Comparison of ENCODE assay signal across 1 cellular context in the genomic region with DNA sequence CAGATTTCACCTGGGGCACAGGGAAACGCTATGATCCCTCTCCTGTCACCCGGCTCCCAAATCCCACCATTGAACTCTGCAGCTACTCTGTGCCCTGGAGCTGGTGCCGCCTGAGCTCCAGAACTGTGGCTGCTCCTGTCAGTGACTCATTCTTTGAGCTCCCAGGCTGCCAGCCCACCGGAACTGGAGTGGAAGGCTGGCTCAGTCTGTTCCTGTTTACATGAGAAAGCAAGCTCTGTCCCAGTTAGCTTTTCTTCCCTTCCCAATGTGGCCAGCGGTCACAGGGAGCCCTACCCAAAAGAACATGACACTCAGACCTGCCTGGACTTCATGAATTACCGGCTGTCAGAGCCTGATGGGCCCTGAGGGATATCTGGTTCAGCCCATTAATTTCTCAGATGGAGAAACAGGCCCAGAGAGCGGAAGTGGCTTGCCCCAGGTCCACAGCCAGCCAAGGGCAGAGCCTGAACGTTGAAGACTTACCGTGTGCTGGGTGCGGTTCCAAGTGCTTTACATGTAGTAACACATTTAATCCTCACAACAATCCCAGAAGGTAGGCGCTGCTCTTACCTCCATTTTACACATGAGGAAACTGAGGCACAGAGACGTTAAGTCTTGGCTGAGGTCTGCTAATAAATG.
TF ChIP-seq lines count a peak whose summit lies in the region.

No MANE protein-coding gene starts in this region.

TF ChIP-seq in K562, 482 proteins besides CTCF, POLR2A, EP300 and RAD21:
- TF ChIP-seq, protein P1, sequence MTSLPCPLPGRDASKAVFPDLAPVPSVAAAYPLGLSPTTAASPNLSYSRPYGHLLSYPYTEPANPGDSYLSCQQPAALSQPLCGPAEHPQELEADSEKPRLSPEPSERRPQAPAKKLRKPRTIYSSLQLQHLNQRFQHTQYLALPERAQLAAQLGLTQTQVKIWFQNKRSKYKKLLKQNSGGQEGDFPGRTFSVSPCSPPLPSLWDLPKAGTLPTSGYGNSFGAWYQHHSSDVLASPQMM (CRISPR knock-in tag; IDR thresholded peaks at IDR 0.05) = no peak
- TF ChIP-seq NCOA6 (IDR thresholded peaks at IDR 0.05) (no peak), JUND (IDR thresholded peaks at IDR 0.05; ENCODE audit: borderline replicate concordance, low read depth, low read length) (0 out of 2 replicates have a peak, but pooled peaks have one; percentile 17), JUND (tag; IDR thresholded peaks at IDR 0.05; ENCODE audit: borderline replicate concordance, low read depth, low read length) (0 out of 3 replicates have a peak, but pooled peaks have one; percentile 23), ZNF551 (CRISPR knock-in tag; IDR thresholded peaks at IDR 0.05) (no peak), GABPA (tag; conservative IDR thresholded peaks at IDR 0.05; ENCODE audit: low read depth) (peak; percentile 37; the same call in 1 of the 2 replicates), KDM4B (IDR thresholded peaks at IDR 0.05; ENCODE audit: borderline replicate concordance in 2 of 2, low read depth in 1 of 2) (no peak), ZNF253 (CRISPR knock-in tag; conservative IDR thresholded peaks at IDR 0.05) (no peak), POLR3G (IDR thresholded peaks at IDR 0.05; ENCODE audit: extremely low read depth, insufficient read length, insufficient replicate concordance) (no peak), ZEB2 (IDR thresholded peaks at IDR 0.05) (no peak), BRD9 (IDR thresholded peaks at IDR 0.05; ENCODE audit: low read depth, partially characterized antibody) (no peak), CXXC5 (CRISPR knock-in tag; IDR thresholded peaks at IDR 0.05) (no peak), FOSL1 (tag; conservative IDR thresholded peaks at IDR 0.05) (peak; percentile 51; the same call in 1 of the 2 replicates), SIN3B (IDR thresholded peaks at IDR 0.05; ENCODE audit: low read depth) (no peak)
- TF ChIP-seq, protein P2, sequence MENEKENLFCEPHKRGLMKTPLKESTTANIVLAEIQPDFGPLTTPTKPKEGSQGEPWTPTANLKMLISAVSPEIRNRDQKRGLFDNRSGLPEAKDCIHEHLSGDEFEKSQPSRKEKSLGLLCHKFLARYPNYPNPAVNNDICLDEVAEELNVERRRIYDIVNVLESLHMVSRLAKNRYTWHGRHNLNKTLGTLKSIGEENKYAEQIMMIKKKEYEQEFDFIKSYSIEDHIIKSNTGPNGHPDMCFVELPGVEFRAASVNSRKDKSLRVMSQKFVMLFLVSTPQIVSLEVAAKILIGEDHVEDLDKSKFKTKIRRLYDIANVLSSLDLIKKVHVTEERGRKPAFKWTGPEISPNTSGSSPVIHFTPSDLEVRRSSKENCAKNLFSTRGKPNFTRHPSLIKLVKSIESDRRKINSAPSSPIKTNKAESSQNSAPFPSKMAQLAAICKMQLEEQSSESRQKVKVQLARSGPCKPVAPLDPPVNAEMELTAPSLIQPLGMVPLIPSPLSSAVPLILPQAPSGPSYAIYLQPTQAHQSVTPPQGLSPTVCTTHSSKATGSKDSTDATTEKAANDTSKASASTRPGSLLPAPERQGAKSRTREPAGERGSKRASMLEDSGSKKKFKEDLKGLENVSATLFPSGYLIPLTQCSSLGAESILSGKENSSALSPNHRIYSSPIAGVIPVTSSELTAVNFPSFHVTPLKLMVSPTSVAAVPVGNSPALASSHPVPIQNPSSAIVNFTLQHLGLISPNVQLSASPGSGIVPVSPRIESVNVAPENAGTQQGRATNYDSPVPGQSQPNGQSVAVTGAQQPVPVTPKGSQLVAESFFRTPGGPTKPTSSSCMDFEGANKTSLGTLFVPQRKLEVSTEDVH (IDR thresholded peaks at IDR 0.05; ENCODE audit: low read depth, partially characterized antibody) = no peak
- TF ChIP-seq, protein P3, sequence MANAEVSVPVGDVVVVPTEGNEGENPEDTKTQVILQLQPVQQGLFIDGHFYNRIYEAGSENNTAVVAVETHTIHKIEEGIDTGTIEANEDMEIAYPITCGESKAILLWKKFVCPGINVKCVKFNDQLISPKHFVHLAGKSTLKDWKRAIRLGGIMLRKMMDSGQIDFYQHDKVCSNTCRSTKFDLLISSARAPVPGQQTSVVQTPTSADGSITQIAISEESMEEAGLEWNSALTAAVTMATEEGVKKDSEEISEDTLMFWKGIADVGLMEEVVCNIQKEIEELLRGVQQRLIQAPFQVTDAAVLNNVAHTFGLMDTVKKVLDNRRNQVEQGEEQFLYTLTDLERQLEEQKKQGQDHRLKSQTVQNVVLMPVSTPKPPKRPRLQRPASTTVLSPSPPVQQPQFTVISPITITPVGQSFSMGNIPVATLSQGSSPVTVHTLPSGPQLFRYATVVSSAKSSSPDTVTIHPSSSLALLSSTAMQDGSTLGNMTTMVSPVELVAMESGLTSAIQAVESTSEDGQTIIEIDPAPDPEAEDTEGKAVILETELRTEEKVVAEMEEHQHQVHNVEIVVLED (CRISPR knock-in tag; IDR thresholded peaks at IDR 0.05) = no peak
- TF ChIP-seq, protein P4, sequence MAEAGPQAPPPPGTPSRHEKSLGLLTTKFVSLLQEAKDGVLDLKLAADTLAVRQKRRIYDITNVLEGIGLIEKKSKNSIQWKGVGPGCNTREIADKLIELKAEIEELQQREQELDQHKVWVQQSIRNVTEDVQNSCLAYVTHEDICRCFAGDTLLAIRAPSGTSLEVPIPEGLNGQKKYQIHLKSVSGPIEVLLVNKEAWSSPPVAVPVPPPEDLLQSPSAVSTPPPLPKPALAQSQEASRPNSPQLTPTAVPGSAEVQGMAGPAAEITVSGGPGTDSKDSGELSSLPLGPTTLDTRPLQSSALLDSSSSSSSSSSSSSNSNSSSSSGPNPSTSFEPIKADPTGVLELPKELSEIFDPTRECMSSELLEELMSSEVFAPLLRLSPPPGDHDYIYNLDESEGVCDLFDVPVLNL (CRISPR knock-in tag; IDR thresholded peaks at IDR 0.05; ENCODE audit: low read depth) = no peak
- TF ChIP-seq, protein P5, sequence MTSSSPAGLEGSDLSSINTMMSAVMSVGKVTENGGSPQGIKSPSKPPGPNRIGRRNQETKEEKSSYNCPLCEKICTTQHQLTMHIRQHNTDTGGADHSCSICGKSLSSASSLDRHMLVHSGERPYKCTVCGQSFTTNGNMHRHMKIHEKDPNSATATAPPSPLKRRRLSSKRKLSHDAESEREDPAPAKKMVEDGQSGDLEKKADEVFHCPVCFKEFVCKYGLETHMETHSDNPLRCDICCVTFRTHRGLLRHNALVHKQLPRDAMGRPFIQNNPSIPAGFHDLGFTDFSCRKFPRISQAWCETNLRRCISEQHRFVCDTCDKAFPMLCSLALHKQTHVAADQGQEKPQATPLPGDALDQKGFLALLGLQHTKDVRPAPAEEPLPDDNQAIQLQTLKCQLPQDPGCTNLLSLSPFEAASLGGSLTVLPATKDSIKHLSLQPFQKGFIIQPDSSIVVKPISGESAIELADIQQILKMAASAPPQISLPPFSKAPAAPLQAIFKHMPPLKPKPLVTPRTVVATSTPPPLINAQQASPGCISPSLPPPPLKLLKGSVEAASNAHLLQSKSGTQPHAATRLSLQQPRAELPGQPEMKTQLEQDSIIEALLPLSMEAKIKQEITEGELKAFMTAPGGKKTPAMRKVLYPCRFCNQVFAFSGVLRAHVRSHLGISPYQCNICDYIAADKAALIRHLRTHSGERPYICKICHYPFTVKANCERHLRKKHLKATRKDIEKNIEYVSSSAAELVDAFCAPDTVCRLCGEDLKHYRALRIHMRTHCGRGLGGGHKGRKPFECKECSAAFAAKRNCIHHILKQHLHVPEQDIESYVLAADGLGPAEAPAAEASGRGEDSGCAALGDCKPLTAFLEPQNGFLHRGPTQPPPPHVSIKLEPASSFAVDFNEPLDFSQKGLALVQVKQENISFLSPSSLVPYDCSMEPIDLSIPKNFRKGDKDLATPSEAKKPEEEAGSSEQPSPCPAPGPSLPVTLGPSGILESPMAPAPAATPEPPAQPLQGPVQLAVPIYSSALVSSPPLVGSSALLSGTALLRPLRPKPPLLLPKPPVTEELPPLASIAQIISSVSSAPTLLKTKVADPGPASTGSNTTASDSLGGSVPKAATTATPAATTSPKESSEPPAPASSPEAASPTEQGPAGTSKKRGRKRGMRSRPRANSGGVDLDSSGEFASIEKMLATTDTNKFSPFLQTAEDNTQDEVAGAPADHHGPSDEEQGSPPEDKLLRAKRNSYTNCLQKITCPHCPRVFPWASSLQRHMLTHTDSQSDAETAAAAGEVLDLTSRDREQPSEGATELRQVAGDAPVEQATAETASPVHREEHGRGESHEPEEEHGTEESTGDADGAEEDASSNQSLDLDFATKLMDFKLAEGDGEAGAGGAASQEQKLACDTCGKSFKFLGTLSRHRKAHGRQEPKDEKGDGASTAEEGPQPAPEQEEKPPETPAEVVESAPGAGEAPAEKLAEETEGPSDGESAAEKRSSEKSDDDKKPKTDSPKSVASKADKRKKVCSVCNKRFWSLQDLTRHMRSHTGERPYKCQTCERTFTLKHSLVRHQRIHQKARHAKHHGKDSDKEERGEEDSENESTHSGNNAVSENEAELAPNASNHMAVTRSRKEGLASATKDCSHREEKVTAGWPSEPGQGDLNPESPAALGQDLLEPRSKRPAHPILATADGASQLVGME (CRISPR knock-in tag; IDR thresholded peaks at IDR 0.05) = no peak
- TF ChIP-seq, protein P6, sequence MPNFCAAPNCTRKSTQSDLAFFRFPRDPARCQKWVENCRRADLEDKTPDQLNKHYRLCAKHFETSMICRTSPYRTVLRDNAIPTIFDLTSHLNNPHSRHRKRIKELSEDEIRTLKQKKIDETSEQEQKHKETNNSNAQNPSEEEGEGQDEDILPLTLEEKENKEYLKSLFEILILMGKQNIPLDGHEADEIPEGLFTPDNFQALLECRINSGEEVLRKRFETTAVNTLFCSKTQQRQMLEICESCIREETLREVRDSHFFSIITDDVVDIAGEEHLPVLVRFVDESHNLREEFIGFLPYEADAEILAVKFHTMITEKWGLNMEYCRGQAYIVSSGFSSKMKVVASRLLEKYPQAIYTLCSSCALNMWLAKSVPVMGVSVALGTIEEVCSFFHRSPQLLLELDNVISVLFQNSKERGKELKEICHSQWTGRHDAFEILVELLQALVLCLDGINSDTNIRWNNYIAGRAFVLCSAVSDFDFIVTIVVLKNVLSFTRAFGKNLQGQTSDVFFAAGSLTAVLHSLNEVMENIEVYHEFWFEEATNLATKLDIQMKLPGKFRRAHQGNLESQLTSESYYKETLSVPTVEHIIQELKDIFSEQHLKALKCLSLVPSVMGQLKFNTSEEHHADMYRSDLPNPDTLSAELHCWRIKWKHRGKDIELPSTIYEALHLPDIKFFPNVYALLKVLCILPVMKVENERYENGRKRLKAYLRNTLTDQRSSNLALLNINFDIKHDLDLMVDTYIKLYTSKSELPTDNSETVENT (CRISPR knock-in tag; IDR thresholded peaks at IDR 0.05) = no peak
- TF ChIP-seq, protein P7, sequence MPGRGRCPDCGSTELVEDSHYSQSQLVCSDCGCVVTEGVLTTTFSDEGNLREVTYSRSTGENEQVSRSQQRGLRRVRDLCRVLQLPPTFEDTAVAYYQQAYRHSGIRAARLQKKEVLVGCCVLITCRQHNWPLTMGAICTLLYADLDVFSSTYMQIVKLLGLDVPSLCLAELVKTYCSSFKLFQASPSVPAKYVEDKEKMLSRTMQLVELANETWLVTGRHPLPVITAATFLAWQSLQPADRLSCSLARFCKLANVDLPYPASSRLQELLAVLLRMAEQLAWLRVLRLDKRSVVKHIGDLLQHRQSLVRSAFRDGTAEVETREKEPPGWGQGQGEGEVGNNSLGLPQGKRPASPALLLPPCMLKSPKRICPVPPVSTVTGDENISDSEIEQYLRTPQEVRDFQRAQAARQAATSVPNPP (IDR thresholded peaks at IDR 0.05; ENCODE audit: borderline replicate concordance, insufficient read depth, insufficient read length) = no peak
